8 cellular contexts compared by ENCODE assay signal in genomic region chr22:23862103-23862502, GRCh38. TPM values are rescaled to one million over a fixed set of nuclear protein-coding genes. Genes with fewer than 3 reads are reported as not detected.
A peak's percentile ranks its signal among the peaks of the same experiment; 100 is the strongest.
DNase-seq lines count a peak whose midpoint lies in the region; ATAC-seq and TF ChIP-seq lines count a peak whose summit lies in the region.

No MANE protein-coding gene starts in this region.

- H3K36me3 Mint-ChIP-seq in activated T-helper 2 cell treated with anti-CD3 and anti-CD28 coated beads, Interferon-gamma antibody, Interleukin-2, Interleukin-4, amounts not matched to agents 10 μg/mL and 5 μg/mL and 100 μg/mL, durations not matched to agents 14 hours and 24 hours and 36 hours (ENCODE audit: low read depth) = no peaks in the 10 kb centered on the region

- no peak overlapping the region for H3K27ac Mint-ChIP-seq in activated T-helper 2 cell treated with anti-CD3 and anti-CD28 coated beads, Interferon-gamma antibody, Interleukin-2, Interleukin-4, amounts not matched to agents 10 μg/mL and 5 μg/mL and 100 μg/mL, durations not matched to agents 14 hours and 24 hours and 36 hours

- ATAC-seq in gastroesophageal sphincter = no peak

- H3K9me3 ChIP-seq in gastroesophageal sphincter = no peaks in the 10 kb centered on the region

- H3K27ac ChIP-seq in gastroesophageal sphincter = no peak overlapping the region

- no peaks in the 10 kb centered on the region for H3K9me3 Mint-ChIP-seq in activated T-helper 2 cell treated with anti-CD3 and anti-CD28 coated beads, Interferon-gamma antibody, Interleukin-2, Interleukin-4, amounts not matched to agents 10 μg/mL and 5 μg/mL and 100 μg/mL, durations not matched to agents 14 hours and 24 hours and 36 hours

- H3K4me1 Mint-ChIP-seq in activated T-helper 2 cell treated with anti-CD3 and anti-CD28 coated beads, Interferon-gamma antibody, Interleukin-2, Interleukin-4, amounts not matched to agents 10 μg/mL and 5 μg/mL and 100 μg/mL, durations not matched to agents 14 hours and 24 hours and 36 hours (ENCODE audit: low read depth) = peaks cover 10% of the 10 kb centered on the region

- DNase-seq in CD1c-positive myeloid dendritic cell (ENCODE audit: extremely low spot score) (peak; percentile 44), GM13976 (ENCODE audit: low spot score) (peak; percentile 73), NCI-H2196 (lab: John Stamatoyannopoulos, UW; ENCODE audit: unreplicated experiment) (peak; percentile 34), kidney glomerular epithelial cell (lab: John Stamatoyannopoulos, UW) (peak; percentile 1), mucosa of gallbladder (ENCODE audit: low spot score) (no peak)
- DNase-seq in activated T-helper 2 cell treated with anti-CD3 and anti-CD28 coated beads, Interferon-gamma antibody, Interleukin-2, Interleukin-4, amounts not matched to agents 10 μg/mL and 5 μg/mL and 100 μg/mL, durations not matched to agents 14 hours and 24 hours and 36 hours (ENCODE audit: low spot score) = peak; percentile 40
- DNase-seq in activated CD8-positive, alpha-beta memory T cell treated with anti-CD3 and anti-CD28 coated beads for 24 hours = no peak

- TF ChIP-seq CTCF in GM13976 (IDR thresholded peaks at IDR 0.05; ENCODE audit: borderline replicate concordance, control extremely low read depth, extremely low read depth, insufficient read depth, missing control alignments) (peak; percentile 66), gastroesophageal sphincter (IDR thresholded peaks at IDR 0.05) (peak in 2 of 4 experiments; percentile 23 to 49)

- 33 to 77% methylated on average over 1 to 3 of the region's 3 CpGs for WGBS in gastroesophageal sphincter (ENCODE audit: low coverage in 1 of 2), 2 donors

- H3K4me3 Mint-ChIP-seq in activated T-helper 2 cell treated with anti-CD3 and anti-CD28 coated beads, Interferon-gamma antibody, Interleukin-2, Interleukin-4, amounts not matched to agents 10 μg/mL and 5 μg/mL and 100 μg/mL, durations not matched to agents 14 hours and 24 hours and 36 hours (ENCODE audit: low read depth) = no peak overlapping the region

- H3K27me3 ChIP-seq in gastroesophageal sphincter = no peaks in the 10 kb centered on the region

- H3K36me3 ChIP-seq in gastroesophageal sphincter = peaks cover 0 to 40% of the 10 kb centered on the region in 2 donors

- no peak overlapping the region for H3K4me3 ChIP-seq in gastroesophageal sphincter

- in situ Hi-C loops in GM13976 (cut with MboI; ENCODE audit: low sequenced_read_pairs, unreplicated experiment) = no loop called here

- intact Hi-C loops in activated T-helper 2 cell treated with anti-CD3 and anti-CD28 coated beads, Interferon-gamma antibody, Interleukin-2, Interleukin-4, amounts not matched to agents 10 μg/mL and 5 μg/mL and 100 μg/mL, durations not matched to agents 14 hours and 24 hours and 36 hours (cut with micrococcal nuclease) = loop anchor here (10.0 kb wide), 1 partner anchor 93 kb away; no protein-coding TSS in a partner anchor

- H3K4me1 ChIP-seq in gastroesophageal sphincter = peaks cover 0 to 17% (median 0%) of the 10 kb centered on the region in 3 donors

- no peak for TF ChIP-seq EP300 in gastroesophageal sphincter (IDR thresholded peaks at IDR 0.05)

- H3K27me3 Mint-ChIP-seq in activated T-helper 2 cell treated with anti-CD3 and anti-CD28 coated beads, Interferon-gamma antibody, Interleukin-2, Interleukin-4, amounts not matched to agents 10 μg/mL and 5 μg/mL and 100 μg/mL, durations not matched to agents 14 hours and 24 hours and 36 hours (ENCODE audit: low read depth) = no peaks in the 10 kb centered on the region

- no peak for TF ChIP-seq POLR2A in gastroesophageal sphincter (IDR thresholded peaks at IDR 0.05)

RNA-seq across cellular contexts. Expression of gene SLC2A11, which starts 4.4 kb away (rescaled TPM):
- total RNA-seq in activated T-helper 2 cell treated with anti-CD3 and anti-CD28 coated beads, Interferon-gamma antibody, Interleukin-2, Interleukin-4, amounts not matched to agents 10 μg/mL and 5 μg/mL and 100 μg/mL, durations not matched to agents 14 hours and 24 hours and 36 hours = 9.4 and 9.6 TPM in 2 replicates
- 24.0 TPM for total RNA-seq in mucosa of gallbladder
- total RNA-seq in gastroesophageal sphincter = 10 to 100 TPM in 3 of 4 donors, 1 to 10 TPM in 1; 7.3 to 39.8 (median 18.8) TPM

RNA-seq across cellular contexts. Expression of gene DERL3, which starts 23.3 kb away (rescaled TPM):
- total RNA-seq in activated T-helper 2 cell treated with anti-CD3 and anti-CD28 coated beads, Interferon-gamma antibody, Interleukin-2, Interleukin-4, amounts not matched to agents 10 μg/mL and 5 μg/mL and 100 μg/mL, durations not matched to agents 14 hours and 24 hours and 36 hours = 10.3 TPM in 2 replicates
- total RNA-seq in mucosa of gallbladder = 6.2 TPM
- 1 to 10 TPM in 1 of 4 donors, not detected in 3; 1.7 TPM for total RNA-seq in gastroesophageal sphincter

RNA-seq across cellular contexts. Expression of gene MIF, which starts 32.1 kb away (rescaled TPM):
- 1,309 and 1,313 TPM in 2 replicates for total RNA-seq in activated T-helper 2 cell treated with anti-CD3 and anti-CD28 coated beads, Interferon-gamma antibody, Interleukin-2, Interleukin-4, amounts not matched to agents 10 μg/mL and 5 μg/mL and 100 μg/mL, durations not matched to agents 14 hours and 24 hours and 36 hours
- total RNA-seq in mucosa of gallbladder (668 TPM), gastroesophageal sphincter (100 to 1,000 TPM; 164 to 261 (median 237) TPM)

Comparison
In these comparisons a context has a peak if more than half of its experiments do, and no peak if none do; other contexts are left out.
1. DNase-seq: peak in CD1c-positive myeloid dendritic cell (single experiment), GM13976 (single experiment), NCI-H2196 (single experiment), activated T-helper 2 cell treated with anti-CD3 and anti-CD28 coated beads, Interferon-gamma antibody, Interleukin-2, Interleukin-4, amounts not matched to agents 10 μg/mL and 5 μg/mL and 100 μg/mL, durations not matched to agents 14 hours and 24 hours and 36 hours (single experiment) and kidney glomerular epithelial cell (single experiment); none in mucosa of gallbladder (single experiment) and activated CD8-positive, alpha-beta memory T cell treated with anti-CD3 and anti-CD28 coated beads for 24 hours (single experiment).